ENCODE assay signal across 20 cellular contexts in the genomic region with DNA sequence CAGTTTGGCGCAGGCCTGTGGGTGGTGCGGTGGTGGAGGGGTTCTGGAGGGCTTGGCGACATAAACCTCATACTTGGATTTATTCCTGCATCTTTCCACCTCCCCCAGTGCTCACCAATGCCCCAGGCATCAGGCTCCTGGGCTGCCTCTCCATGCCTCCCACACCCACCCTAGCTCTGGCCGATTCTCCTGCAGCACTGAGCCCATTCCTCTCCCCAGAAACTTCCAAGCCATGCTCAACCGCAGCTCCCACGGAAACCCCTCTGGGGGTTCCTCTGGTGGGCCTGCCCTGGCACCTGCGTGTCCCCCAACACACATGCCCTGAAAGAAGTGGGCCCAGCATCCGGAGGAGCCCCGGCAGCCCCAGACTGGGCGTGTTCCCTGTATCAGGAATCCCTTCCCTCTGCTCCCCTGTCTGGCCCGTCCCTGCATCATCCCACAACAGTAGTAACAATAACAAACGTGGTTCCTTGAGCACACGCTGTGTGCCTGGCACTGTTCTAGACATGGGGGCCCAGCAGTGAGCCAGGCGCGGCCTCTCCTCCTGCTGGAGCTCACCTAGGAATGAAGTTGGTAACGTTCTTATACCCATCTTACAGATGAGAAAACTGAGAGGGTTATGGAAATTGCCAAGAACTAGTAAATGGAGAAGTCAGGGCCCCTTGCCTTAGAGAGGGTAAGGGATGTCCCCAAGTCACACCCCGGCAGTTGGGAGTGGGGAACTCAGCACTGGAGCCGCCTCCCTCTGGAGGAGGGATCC. TPM values are rescaled to one million over a fixed set of nuclear protein-coding genes. Genes with fewer than 3 reads are reported as not detected.
DNase-seq lines count a peak whose midpoint lies in the region; ATAC-seq, FAIRE-seq and TF ChIP-seq lines count a peak whose summit lies in the region.
"Had no signal": no experiment of that assay in that cellular context is flagged by ENCODE, and none has a peak within 500 bp of the region (broad histone marks: within the 10 kb centered on the region; RNA-seq: fewer than 3 reads in every experiment).

No MANE protein-coding gene starts in this region.

- TF ChIP-seq CTCF in WTC11 (IDR thresholded peaks at IDR 0.05) (no peak), lower lobe of right lung (IDR thresholded peaks at IDR 0.05) (no peak), transverse colon (IDR thresholded peaks at IDR 0.05) (no peak)

- WGBS in transverse colon (ENCODE audit: low coverage in 1 of 2), 2 donors, result 89 to 96% methylated on average over 5 to 18 of the region's 18 CpGs

- no peak overlapping the region for H3K27ac Mint-ChIP-seq in activated naive CD4-positive, alpha-beta T cell treated with anti-CD3 and anti-CD28 coated beads, Interleukin-2, amount 10 ng/mL, durations not matched to agents 7 days and 5 days
- H3K27ac Mint-ChIP-seq in activated naive CD4-positive, alpha-beta T cell treated with anti-CD3 and anti-CD28 coated beads for 36 hours, result no peak overlapping the region
- no peak overlapping the region for H3K27ac Mint-ChIP-seq in WTC11

- H3K4me3 Mint-ChIP-seq in activated naive CD4-positive, alpha-beta T cell treated with anti-CD3 and anti-CD28 coated beads, Interleukin-2, amount 10 ng/mL, durations not matched to agents 7 days and 5 days, result no peak overlapping the region
- no peak overlapping the region for H3K4me3 Mint-ChIP-seq in activated naive CD4-positive, alpha-beta T cell treated with anti-CD3 and anti-CD28 coated beads for 36 hours
- no peak overlapping the region for H3K4me3 Mint-ChIP-seq in WTC11

- intact Hi-C loops in activated naive CD4-positive, alpha-beta T cell treated with anti-CD3 and anti-CD28 coated beads for 36 hours (cut with micrococcal nuclease), result no loop called here
- intact Hi-C loops in lower lobe of right lung (cut with DNase I), result no loop called here
- intact Hi-C loops in transverse colon (cut with DNase I; ENCODE audit: low total_unique reads), result no loop called here

- peaks cover 7% of the 10 kb centered on the region for H3K27me3 Mint-ChIP-seq in activated naive CD4-positive, alpha-beta T cell treated with anti-CD3 and anti-CD28 coated beads, Interleukin-2, amount 10 ng/mL, durations not matched to agents 7 days and 5 days
- no peaks in the 10 kb centered on the region for H3K27me3 Mint-ChIP-seq in activated naive CD4-positive, alpha-beta T cell treated with anti-CD3 and anti-CD28 coated beads for 36 hours (ENCODE audit: low read depth)
- no peaks in the 10 kb centered on the region for H3K27me3 Mint-ChIP-seq in WTC11 (ENCODE audit: low read depth)

- H3K27me3 ChIP-seq in lower lobe of right lung (ENCODE audit: low read depth), result peaks cover 18% of the 10 kb centered on the region
- peaks cover 11% of the 10 kb centered on the region for H3K27me3 ChIP-seq in transverse colon
- H3K27me3 ChIP-seq: BE2C had no signal

- H3K4me1 Mint-ChIP-seq in activated naive CD4-positive, alpha-beta T cell treated with anti-CD3 and anti-CD28 coated beads, Interleukin-2, amount 10 ng/mL, durations not matched to agents 7 days and 5 days, result no peaks in the 10 kb centered on the region
- H3K4me1 Mint-ChIP-seq in activated naive CD4-positive, alpha-beta T cell treated with anti-CD3 and anti-CD28 coated beads for 36 hours (ENCODE audit: low read depth), result no peaks in the 10 kb centered on the region
- no peaks in the 10 kb centered on the region for H3K4me1 Mint-ChIP-seq in WTC11

- ATAC-seq in WTC11, result no peak
- no peak for ATAC-seq in lower lobe of right lung
- ATAC-seq: HCT116, PC-3 had no signal

- no peaks in the 10 kb centered on the region for H3K9me3 ChIP-seq in lower lobe of right lung
- no peaks in the 10 kb centered on the region for H3K9me3 ChIP-seq in transverse colon
- H3K9me3 ChIP-seq: BE2C had no signal

- no peak for TF ChIP-seq POLR2A in transverse colon (IDR thresholded peaks at IDR 0.05)

- no peak overlapping the region for H3K27ac ChIP-seq in lower lobe of right lung
- no peak overlapping the region for H3K27ac ChIP-seq in transverse colon

- in situ Hi-C loops in transverse colon (cut with MboI; ENCODE audit: low pct_ligation_motif_present in 1 of 4, low pct_unique_long_range_greater_than_20kb in 1 of 4, low sequenced_read_pairs in 3 of 4), result no loop called here

- H3K36me3 ChIP-seq in lower lobe of right lung, result no peaks in the 10 kb centered on the region
- no peaks in the 10 kb centered on the region for H3K36me3 ChIP-seq in transverse colon
- H3K36me3 ChIP-seq: BE2C had no signal

- no peak for FAIRE-seq in frontal cortex (lab: Jason Lieb, UNC)
- FAIRE-seq: D721Med had no signal

- TF ChIP-seq EP300 in transverse colon (IDR thresholded peaks at IDR 0.05; ENCODE audit: low read depth), result no peak

- POLR2A ChIA-PET in WTC11 (lab: Charles Lee), result no interaction called here

- no peak overlapping the region for H3K4me3 ChIP-seq in lower lobe of right lung
- H3K4me3 ChIP-seq in transverse colon, result no peak overlapping the region

- H3K9me3 Mint-ChIP-seq in activated naive CD4-positive, alpha-beta T cell treated with anti-CD3 and anti-CD28 coated beads, Interleukin-2, amount 10 ng/mL, durations not matched to agents 7 days and 5 days, result no peaks in the 10 kb centered on the region
- H3K9me3 Mint-ChIP-seq in activated naive CD4-positive, alpha-beta T cell treated with anti-CD3 and anti-CD28 coated beads for 36 hours, result no peaks in the 10 kb centered on the region
- H3K9me3 Mint-ChIP-seq in WTC11, result no peaks in the 10 kb centered on the region
- H3K9me3 Mint-ChIP-seq: CD8-positive, alpha-beta memory T cell had no signal

- no peaks in the 10 kb centered on the region for H3K4me1 ChIP-seq in lower lobe of right lung
- H3K4me1 ChIP-seq in transverse colon, result peaks cover 0 to 4% (median 0%) of the 10 kb centered on the region in 4 donors
- H3K4me1 ChIP-seq: BE2C had no signal

- DNase-seq in activated naive CD4-positive, alpha-beta T cell treated with anti-CD3 and anti-CD28 coated beads, Interleukin-2, amount 10 ng/mL, durations not matched to agents 7 days and 5 days, result peak; percentile 13
- DNase-seq in activated naive CD4-positive, alpha-beta T cell treated with anti-CD3 and anti-CD28 coated beads for 36 hours, result no peak
- peak; percentile 5 for DNase-seq in WTC11 (ENCODE audit: low spot score)
- peak; percentile 16 for DNase-seq in lower lobe of right lung
- peak; percentile 3 for DNase-seq in transverse colon
- DNase-seq in amniotic stem cell (lab: John Stamatoyannopoulos, UW), result no peak
- no peak for DNase-seq in frontal cortex (ENCODE audit: low spot score in 2 of 2)
- DNase-seq in DMS79 (lab: John Stamatoyannopoulos, UW), result no peak
- DNase-seq: 8988T, BE2C, DMS79 treated with DMSO at 0.1 percent for 48 hours, NCI-H1436 treated with DMSO at 0.1 percent for 48 hours, NCI-H2029 treated with DMSO at 0.1 percent for 48 hours, NCI-H446 treated with DMSO at 0.1 percent for 48 hours, NCI-H774, PC-3 had no signal

- CTCF ChIA-PET in activated naive CD4-positive, alpha-beta T cell treated with anti-CD3 and anti-CD28 coated beads, Interleukin-2, amount 10 ng/mL, durations not matched to agents 7 days and 5 days (lab: Charles Lee), result no interaction called here
- CTCF ChIA-PET in activated naive CD4-positive, alpha-beta T cell treated with anti-CD3 and anti-CD28 coated beads for 36 hours (lab: Charles Lee), result no interaction called here
- CTCF ChIA-PET in WTC11 (lab: Charles Lee), result interaction anchor here (1.1 kb wide), 2 partner anchors 20 to 21 kb away, joined by 3 read pairs; a partner anchor contains a TSS

- no peaks in the 10 kb centered on the region for H3K36me3 Mint-ChIP-seq in activated naive CD4-positive, alpha-beta T cell treated with anti-CD3 and anti-CD28 coated beads, Interleukin-2, amount 10 ng/mL, durations not matched to agents 7 days and 5 days
- H3K36me3 Mint-ChIP-seq in activated naive CD4-positive, alpha-beta T cell treated with anti-CD3 and anti-CD28 coated beads for 36 hours (ENCODE audit: low read depth), result no peaks in the 10 kb centered on the region
- H3K36me3 Mint-ChIP-seq in WTC11, result no peaks in the 10 kb centered on the region
- H3K36me3 Mint-ChIP-seq: CD8-positive, alpha-beta memory T cell had no signal

TF ChIP-seq in WTC11, 78 proteins besides CTCF, POLR2A, EP300 and RAD21 (continues in another document):
- TF ChIP-seq ATF1 (CRISPR knock-in tag; IDR thresholded peaks at IDR 0.05), result no peak
- TF ChIP-seq, protein P1, sequence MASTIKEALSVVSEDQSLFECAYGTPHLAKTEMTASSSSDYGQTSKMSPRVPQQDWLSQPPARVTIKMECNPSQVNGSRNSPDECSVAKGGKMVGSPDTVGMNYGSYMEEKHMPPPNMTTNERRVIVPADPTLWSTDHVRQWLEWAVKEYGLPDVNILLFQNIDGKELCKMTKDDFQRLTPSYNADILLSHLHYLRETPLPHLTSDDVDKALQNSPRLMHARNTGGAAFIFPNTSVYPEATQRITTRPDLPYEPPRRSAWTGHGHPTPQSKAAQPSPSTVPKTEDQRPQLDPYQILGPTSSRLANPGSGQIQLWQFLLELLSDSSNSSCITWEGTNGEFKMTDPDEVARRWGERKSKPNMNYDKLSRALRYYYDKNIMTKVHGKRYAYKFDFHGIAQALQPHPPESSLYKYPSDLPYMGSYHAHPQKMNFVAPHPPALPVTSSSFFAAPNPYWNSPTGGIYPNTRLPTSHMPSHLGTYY (CRISPR knock-in tag; IDR thresholded peaks at IDR 0.05), result no peak

RNA-seq across cellular contexts. Expression of a gene that starts 2.3 kb away (rescaled TPM):
- total RNA-seq in activated naive CD4-positive, alpha-beta T cell treated with anti-CD3 and anti-CD28 coated beads for 36 hours, result 1 to 10 TPM; 3.3 to 4.1 TPM
- total RNA-seq in WTC11 (2021) (1.2 to 1.5 TPM (median 1.4 TPM) in 3 replicates), lower lobe of right lung (26.5 TPM), transverse colon (1 to 10 TPM in 2 of 4 donors, not detected in 2; 1.6 to 1.9 TPM), frontal cortex (not detected)
- total RNA-seq: G401, PC-3 had no signal

RNA-seq across cellular contexts. Expression of a gene that starts 10.7 kb away (rescaled TPM):
- under 1 TPM; 0.22 to 0.64 TPM for total RNA-seq in activated naive CD4-positive, alpha-beta T cell treated with anti-CD3 and anti-CD28 coated beads for 36 hours
- total RNA-seq in WTC11 (2021) (not detected in 3 replicates), lower lobe of right lung (4.5 TPM), transverse colon (10 to 100 TPM in 2 of 4 donors, 1 to 10 TPM in 1, not detected in 1; 5.2 to 28.3 (median 15.9) TPM), frontal cortex (not detected)
- total RNA-seq: G401 had no signal

RNA-seq across cellular contexts. Expression of a gene that starts 21.1 kb away (rescaled TPM):
- not detected for total RNA-seq in activated naive CD4-positive, alpha-beta T cell treated with anti-CD3 and anti-CD28 coated beads for 36 hours
- total RNA-seq in WTC11 (2021) (not detected in 3 replicates), lower lobe of right lung (not detected), transverse colon (not detected), frontal cortex (not detected)
- total RNA-seq: CD8-positive, alpha-beta memory T cell; G401; PC-3 had no signal

RNA-seq across cellular contexts. Expression of a gene that starts 32.0 kb away (rescaled TPM):
- total RNA-seq in activated naive CD4-positive, alpha-beta T cell treated with anti-CD3 and anti-CD28 coated beads for 36 hours, result under 1 TPM; 0.12 to 0.17 TPM
- total RNA-seq in WTC11 (2021), result 0.18 to 0.44 TPM (median 0.24 TPM) in 3 replicates
- not detected for total RNA-seq in lower lobe of right lung
- total RNA-seq in transverse colon, result not detected
- total RNA-seq in frontal cortex, result not detected

RNA-seq across cellular contexts. Expression of a gene that starts 38.6 kb away (rescaled TPM):
- not detected for total RNA-seq in activated naive CD4-positive, alpha-beta T cell treated with anti-CD3 and anti-CD28 coated beads for 36 hours
- total RNA-seq in WTC11 (2021) (2.3 to 3.9 TPM (median 3.0 TPM) in 3 replicates), lower lobe of right lung (15.3 TPM), transverse colon (10 to 100 TPM in 1 of 4 donors, 1 to 10 TPM in 1, not detected in 2; 2.5 to 11.2 TPM), frontal cortex (not detected)
- total RNA-seq: CD8-positive, alpha-beta memory T cell; G401 had no signal

Comparison
In these comparisons a context has a peak if more than half of its experiments do, and no peak if none do; other contexts are left out.
1. DNase-seq: peak in activated naive CD4-positive, alpha-beta T cell treated with anti-CD3 and anti-CD28 coated beads, Interleukin-2, amount 10 ng/mL, durations not matched to agents 7 days and 5 days (single experiment), WTC11 (single experiment), lower lobe of right lung (single experiment) and transverse colon (single experiment); none in activated naive CD4-positive, alpha-beta T cell treated with anti-CD3 and anti-CD28 coated beads for 36 hours (single experiment), amniotic stem cell (single experiment), frontal cortex (0 of 2) and DMS79 (single experiment).